Comparison of ENCODE assay signal across 8 cellular contexts in genomic region chr14:91363776-91364523, GRCh38. TPM values are rescaled to one million over a fixed set of nuclear protein-coding genes. Genes with fewer than 3 reads are reported as not detected.
DNase-seq lines count a peak whose midpoint lies in the region; ATAC-seq, FAIRE-seq and TF ChIP-seq lines count a peak whose summit lies in the region.

No MANE protein-coding gene starts in this region.

- no peak for DNase-seq in activated CD4-positive, alpha-beta T cell treated with anti-CD3 and anti-CD28 coated beads, Interleukin-2, amount 10 ng/mL, durations not matched to agents 24 days and 14 days
- no peak for DNase-seq in activated CD4-positive, alpha-beta T cell treated with anti-CD3 and anti-CD28 coated beads, Interleukin-2, amount 50 U/mL, for 48 hours
- DNase-seq in LoVo (ENCODE audit: low spot score) = no peak
- no peak for DNase-seq in D721Med (ENCODE audit: insufficient read length, low spot score)

- H3K4me1 ChIP-seq in OCI-LY1 (ENCODE audit: insufficient read depth, low read length, severe bottlenecking) (peaks cover 98% of the 10 kb centered on the region), neutrophil (ENCODE audit: control insufficient read depth in 1 of 2, insufficient read depth in 1 of 2, low read depth in 1 of 2, low read length in 1 of 2) (peaks cover 80 to 82% of the 10 kb centered on the region in 2 experiments)

- H3K9me3 Mint-ChIP-seq in activated CD4-positive, alpha-beta T cell treated with anti-CD3 and anti-CD28 coated beads, Interleukin-2, amount 10 ng/mL, durations not matched to agents 24 days and 14 days = no peaks in the 10 kb centered on the region

- H3K9me2 ChIP-seq in OCI-LY1 (ENCODE audit: low read depth, low read length) = no peaks in the 10 kb centered on the region

- peak overlapping the region; percentile 66 for H3K4me2 ChIP-seq in OCI-LY1 (ENCODE audit: low read length)

- H3K9me3 ChIP-seq in OCI-LY1 (ENCODE audit: low read length) = no peaks in the 10 kb centered on the region
- no peaks in the 10 kb centered on the region for H3K9me3 ChIP-seq in neutrophil

- H3K4me3 ChIP-seq in OCI-LY1 (ENCODE audit: low read depth, low read length, poor library complexity, severe bottlenecking) = peak overlapping the region; percentile 5
- no peak overlapping the region for H3K4me3 ChIP-seq in neutrophil (ENCODE audit: low read depth in 1 of 2, low read length in 1 of 2)

- H2AFZ ChIP-seq in OCI-LY1 (ENCODE audit: low read length) = no peak overlapping the region

- H3K36me3 ChIP-seq in OCI-LY1 (ENCODE audit: insufficient read depth, low read length) (peaks cover 7% of the 10 kb centered on the region; the same call in 1 of the 2 replicates), neutrophil (peaks cover 4% of the 10 kb centered on the region)

- peak overlapping the region; percentile 59 for H3K9ac ChIP-seq in OCI-LY1 (ENCODE audit: low read length)

- peak overlapping the region; percentile 99 for H3K27ac ChIP-seq in OCI-LY1 (ENCODE audit: low read depth, low read length, poor library complexity, severe bottlenecking)
- H3K27ac ChIP-seq in neutrophil = peak overlapping the region; percentile 63

- intact Hi-C loops in activated CD4-positive, alpha-beta T cell treated with anti-CD3 and anti-CD28 coated beads, Interleukin-2, amount 10 ng/mL, durations not matched to agents 24 days and 14 days (cut with micrococcal nuclease) = no loop called here

- peak; percentile 43 for ATAC-seq in HG02763 (IDR thresholded peaks at IDR 0.05; ENCODE audit: unreplicated experiment)
- no peak for ATAC-seq in esophagus mucosa

- H3K27me3 ChIP-seq in OCI-LY1 (ENCODE audit: insufficient read depth, low read length) (no peaks in the 10 kb centered on the region), neutrophil (no peaks in the 10 kb centered on the region)

- H3K36me3 Mint-ChIP-seq in activated CD4-positive, alpha-beta T cell treated with anti-CD3 and anti-CD28 coated beads, Interleukin-2, amount 10 ng/mL, durations not matched to agents 24 days and 14 days (ENCODE audit: low read depth) = peaks cover 8% of the 10 kb centered on the region

- peak overlapping the region; percentile 51 for H3K27ac Mint-ChIP-seq in activated CD4-positive, alpha-beta T cell treated with anti-CD3 and anti-CD28 coated beads, Interleukin-2, amount 10 ng/mL, durations not matched to agents 24 days and 14 days

- H3K4me1 Mint-ChIP-seq in activated CD4-positive, alpha-beta T cell treated with anti-CD3 and anti-CD28 coated beads, Interleukin-2, amount 10 ng/mL, durations not matched to agents 24 days and 14 days = peaks cover 57% of the 10 kb centered on the region

- H3K27me3 Mint-ChIP-seq in activated CD4-positive, alpha-beta T cell treated with anti-CD3 and anti-CD28 coated beads, Interleukin-2, amount 10 ng/mL, durations not matched to agents 24 days and 14 days = no peaks in the 10 kb centered on the region

- H4K20me1 ChIP-seq in OCI-LY1 (ENCODE audit: insufficient read depth, low read length) = no peaks in the 10 kb centered on the region

- peaks cover 76% of the 10 kb centered on the region for H3K79me2 ChIP-seq in OCI-LY1 (ENCODE audit: insufficient read depth, low read length)

- H3K4me3 Mint-ChIP-seq in activated CD4-positive, alpha-beta T cell treated with anti-CD3 and anti-CD28 coated beads, Interleukin-2, amount 10 ng/mL, durations not matched to agents 24 days and 14 days = no peak overlapping the region

- H3F3A ChIP-seq in OCI-LY1 (ENCODE audit: insufficient read depth, low read length) = peaks cover 10% of the 10 kb centered on the region; the same call in 1 of the 2 replicates

- peak; percentile 16; the same call in 1 of the 2 replicates for TF ChIP-seq CTCF in OCI-LY1 (IDR thresholded peaks at IDR 0.05; ENCODE audit: low read length)
- no peak for TF ChIP-seq CTCF in neutrophil (IDR thresholded peaks at IDR 0.05)
- no peak for TF ChIP-seq CTCF in D721Med (IDR thresholded peaks at IDR 0.05; ENCODE audit: insufficient read depth, missing control alignments)

- FAIRE-seq in D721Med (lab: Jason Lieb, UNC) = no peak

RNA-seq across cellular contexts. Expression of gene CCDC88C, which starts 53.7 kb away (rescaled TPM):
- total RNA-seq in activated CD4-positive, alpha-beta T cell treated with anti-CD3 and anti-CD28 coated beads, Interleukin-2, amount 10 ng/mL, durations not matched to agents 24 days and 14 days = 79.7 and 89.9 TPM in 2 replicates
- 26.7 TPM for total RNA-seq in esophagus mucosa
